33 cellular contexts compared by ENCODE assay signal in the genomic region with DNA sequence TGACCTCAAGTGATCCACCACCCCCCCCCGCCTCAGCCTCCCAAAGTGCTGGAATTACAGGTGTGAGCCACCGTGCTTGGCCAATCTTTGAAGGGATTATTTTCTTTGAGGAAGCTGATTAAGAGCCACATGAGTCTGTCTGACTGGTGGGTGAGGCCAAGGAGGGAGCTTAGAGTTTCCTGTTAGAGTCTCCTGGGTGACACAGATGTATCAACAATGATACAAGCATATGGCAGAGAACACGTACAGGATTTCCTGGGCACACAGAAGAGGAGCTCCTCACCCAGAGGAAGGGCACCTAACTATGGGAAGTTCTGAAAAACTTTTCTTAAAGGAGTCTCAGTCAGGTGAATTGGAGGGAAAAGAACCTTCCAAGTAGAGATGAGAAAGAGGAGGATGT.
A peak's percentile ranks its signal among the peaks of the same experiment; 100 is the strongest.
DNase-seq lines count a peak whose midpoint lies in the region; ATAC-seq and TF ChIP-seq lines count a peak whose summit lies in the region.
"Had no signal": no experiment of that assay in that cellular context is flagged by ENCODE, and none has a peak within 500 bp of the region (broad histone marks: within the 10 kb centered on the region; RNA-seq: fewer than 3 reads in every experiment).

No MANE protein-coding gene starts in this region.

- TF ChIP-seq CTCF in HFF-Myc (IDR thresholded peaks at IDR 0.05; ENCODE audit: low read depth, low read length, missing control alignments): no peak

- H3K27me3 Mint-ChIP-seq in T-helper 17 cell: peaks cover 39% of the 10 kb centered on the region

- H3K36me3 Mint-ChIP-seq in T-helper 17 cell (ENCODE audit: low read depth): no peaks in the 10 kb centered on the region
- H3K36me3 Mint-ChIP-seq: activated CD8-positive, alpha-beta memory T cell treated with anti-CD3 and anti-CD28 coated beads, Interleukin-2, amount 10 ng/mL, durations not matched to agents 7 days and 5 days; natural killer cell treated with Interleukin-12 subunit alpha and Interleukin-12 subunit beta and Interleukin-15 and Interleukin-18, amount 100 ng/mL, for 72 hours had no signal

- no peak overlapping the region for H3K4me3 ChIP-seq in HFF-Myc (replicated peaks; ENCODE audit: low read depth, low read length)
- H3K4me3 ChIP-seq: mucosa of descending colon, psoas muscle, sigmoid colon had no signal

- DNase-seq in CD1c-positive myeloid dendritic cell (ENCODE audit: extremely low spot score): peak; percentile 2
- DNase-seq in HFF-Myc (ENCODE audit: extremely low read depth, low read depth): peak; percentile 10
- no peak for DNase-seq in T-helper 17 cell
- DNase-seq in AG08396 (ENCODE audit: low spot score): no peak
- no peak for DNase-seq in foreskin melanocyte
- DNase-seq in SK-N-DZ (ENCODE audit: low spot score): no peak
- DNase-seq: activated CD4-positive, alpha-beta T cell treated with anti-CD3 and anti-CD28 coated beads for 48 hours; activated CD8-positive, alpha-beta memory T cell treated with anti-CD3 and anti-CD28 coated beads, Interleukin-2, amount 10 ng/mL, durations not matched to agents 7 days and 5 days; activated gamma-delta T cell treated with Interleukin-2 at 50 U/mL for 16 hours; activated naive CD8-positive, alpha-beta T cell treated with anti-CD3 and anti-CD28 coated beads, Interleukin-2, amount 50 U/mL, for 24 hours; activated T-cell treated with anti-CD3 and anti-CD28 coated beads, Interleukin-2, amount 50 U/mL, for 4 hours; C1 segment of cervical spinal cord; dermis blood vessel endothelial cell; hypothalamus; left cardiac atrium; mucosa of descending colon; NCI-H1092 treated with DMSO at 0.1 percent for 48 hours; NCI-H1694 treated with DMSO at 0.1 percent for 48 hours; NCI-H524; NK-92 treated with Interleukin-12 subunit alpha and Interleukin-12 subunit beta, amount 100 ng/mL, for 24 hours; occipital lobe; psoas muscle; SHP77 treated with DMSO at 0.1 percent for 48 hours; sigmoid colon; stimulated activated CD4-positive, alpha-beta T cell treated with anti-CD3 and anti-CD28 coated beads, Interleukin-12 subunit alpha, Interleukin-12 subunit beta, amount 100 ng/mL, for 4 hours; stimulated activated CD4-positive, alpha-beta T cell treated with anti-CD3 and anti-CD28 coated beads, Interleukin-4, amount 100 ng/mL, for 24 hours; substantia nigra; trophoblast cell had no signal

- H3K27ac Mint-ChIP-seq in T-helper 17 cell: peak overlapping the region; percentile 14
- H3K27ac Mint-ChIP-seq: activated CD8-positive, alpha-beta memory T cell treated with anti-CD3 and anti-CD28 coated beads, Interleukin-2, amount 10 ng/mL, durations not matched to agents 7 days and 5 days; activated naive CD8-positive, alpha-beta T cell treated with anti-CD3 and anti-CD28 coated beads, Interleukin-2, amount 50 U/mL, for 24 hours; natural killer cell treated with Interleukin-12 subunit alpha and Interleukin-12 subunit beta and Interleukin-15 and Interleukin-18, amount 100 ng/mL, for 72 hours had no signal

- ATAC-seq in T-helper 17 cell: peak; percentile 64
- peak; percentile 62 for ATAC-seq in esophagus mucosa
- no peak for ATAC-seq in HG03139 (IDR thresholded peaks at IDR 0.05; ENCODE audit: unreplicated experiment)
- ATAC-seq: activated CD8-positive, alpha-beta memory T cell treated with anti-CD3 and anti-CD28 coated beads, Interleukin-2, amount 10 ng/mL, durations not matched to agents 7 days and 5 days; activated naive CD8-positive, alpha-beta T cell treated with anti-CD3 and anti-CD28 coated beads, Interleukin-2, amount 50 U/mL, for 24 hours; activated T-cell treated with anti-CD3 and anti-CD28 coated beads, Interleukin-2, amount 50 U/mL, for 4 hours; HCT116; left cardiac atrium; mucosa of descending colon; natural killer cell treated with Interleukin-12 subunit alpha and Interleukin-12 subunit beta and Interleukin-15 and Interleukin-18, amount 100 ng/mL, for 72 hours; Panc1; psoas muscle had no signal

- H3K4me1 Mint-ChIP-seq in T-helper 17 cell: peaks cover 21% of the 10 kb centered on the region
- H3K4me1 Mint-ChIP-seq: activated CD8-positive, alpha-beta memory T cell treated with anti-CD3 and anti-CD28 coated beads, Interleukin-2, amount 10 ng/mL, durations not matched to agents 7 days and 5 days; activated naive CD8-positive, alpha-beta T cell treated with anti-CD3 and anti-CD28 coated beads, Interleukin-2, amount 50 U/mL, for 24 hours had no signal

- H3K4me3 Mint-ChIP-seq in T-helper 17 cell: no peak overlapping the region
- H3K4me3 Mint-ChIP-seq: activated CD8-positive, alpha-beta memory T cell treated with anti-CD3 and anti-CD28 coated beads, Interleukin-2, amount 10 ng/mL, durations not matched to agents 7 days and 5 days; activated naive CD8-positive, alpha-beta T cell treated with anti-CD3 and anti-CD28 coated beads, Interleukin-2, amount 50 U/mL, for 24 hours; activated T-cell treated with anti-CD3 and anti-CD28 coated beads, Interleukin-2, amount 50 U/mL, for 4 hours; natural killer cell treated with Interleukin-12 subunit alpha and Interleukin-12 subunit beta and Interleukin-15 and Interleukin-18, amount 100 ng/mL, for 72 hours had no signal

- H3K9me3 ChIP-seq in T-helper 17 cell (ENCODE audit: control insufficient read depth, low read length, poor library complexity, severe bottlenecking): no peaks in the 10 kb centered on the region
- H3K9me3 ChIP-seq: mucosa of descending colon, psoas muscle, sigmoid colon had no signal

Comparison
In these comparisons a context has a peak if more than half of its experiments do, and no peak if none do; other contexts are left out.
1. DNase-seq: peak in CD1c-positive myeloid dendritic cell (single experiment) and HFF-Myc (single experiment); none in T-helper 17 cell (0 of 3), AG08396 (single experiment), foreskin melanocyte (single experiment) and SK-N-DZ (single experiment).